Comparison of ENCODE assay signal across 2 cellular contexts in genomic region chr5:3789519-3790193, GRCh38.
TF ChIP-seq lines count a peak whose summit lies in the region.

No MANE protein-coding gene starts in this region.

TF ChIP-seq in H1, 55 proteins besides CTCF, POLR2A, EP300 and RAD21:
- no peak for TF ChIP-seq RFX5 (IDR thresholded peaks at IDR 0.05; ENCODE audit: borderline replicate concordance, low read depth, low read length)
- TF ChIP-seq, protein P1, sequence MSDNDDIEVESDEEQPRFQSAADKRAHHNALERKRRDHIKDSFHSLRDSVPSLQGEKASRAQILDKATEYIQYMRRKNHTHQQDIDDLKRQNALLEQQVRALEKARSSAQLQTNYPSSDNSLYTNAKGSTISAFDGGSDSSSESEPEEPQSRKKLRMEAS (IDR thresholded peaks at IDR 0.05): peak; percentile 20; the same call in 1 of the 2 replicates

TF ChIP-seq in HepG2, 621 proteins besides CTCF, POLR2A, EP300 and RAD21:
- TF ChIP-seq ZNF567 (CRISPR knock-in tag; IDR thresholded peaks at IDR 0.05; ENCODE audit: borderline replicate concordance): no peak
- TF ChIP-seq, protein P2, sequence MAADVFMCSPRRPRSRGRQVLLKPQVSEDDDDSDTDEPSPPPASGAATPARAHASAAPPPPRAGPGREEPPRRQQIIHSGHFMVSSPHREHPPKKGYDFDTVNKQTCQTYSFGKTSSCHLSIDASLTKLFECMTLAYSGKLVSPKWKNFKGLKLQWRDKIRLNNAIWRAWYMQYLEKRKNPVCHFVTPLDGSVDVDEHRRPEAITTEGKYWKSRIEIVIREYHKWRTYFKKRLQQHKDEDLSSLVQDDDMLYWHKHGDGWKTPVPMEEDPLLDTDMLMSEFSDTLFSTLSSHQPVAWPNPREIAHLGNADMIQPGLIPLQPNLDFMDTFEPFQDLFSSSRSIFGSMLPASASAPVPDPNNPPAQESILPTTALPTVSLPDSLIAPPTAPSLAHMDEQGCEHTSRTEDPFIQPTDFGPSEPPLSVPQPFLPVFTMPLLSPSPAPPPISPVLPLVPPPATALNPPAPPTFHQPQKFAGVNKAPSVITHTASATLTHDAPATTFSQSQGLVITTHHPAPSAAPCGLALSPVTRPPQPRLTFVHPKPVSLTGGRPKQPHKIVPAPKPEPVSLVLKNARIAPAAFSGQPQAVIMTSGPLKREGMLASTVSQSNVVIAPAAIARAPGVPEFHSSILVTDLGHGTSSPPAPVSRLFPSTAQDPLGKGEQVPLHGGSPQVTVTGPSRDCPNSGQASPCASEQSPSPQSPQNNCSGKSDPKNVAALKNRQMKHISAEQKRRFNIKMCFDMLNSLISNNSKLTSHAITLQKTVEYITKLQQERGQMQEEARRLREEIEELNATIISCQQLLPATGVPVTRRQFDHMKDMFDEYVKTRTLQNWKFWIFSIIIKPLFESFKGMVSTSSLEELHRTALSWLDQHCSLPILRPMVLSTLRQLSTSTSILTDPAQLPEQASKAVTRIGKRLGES (CRISPR knock-in tag; IDR thresholded peaks at IDR 0.05; ENCODE audit: borderline replicate concordance): no peak
- no peak for TF ChIP-seq RBM22 (optimal IDR thresholded peaks at IDR 0.05; ENCODE audit: low read length)
- no peak for TF ChIP-seq ZNF737 (CRISPR knock-in tag; IDR thresholded peaks at IDR 0.05; ENCODE audit: borderline replicate concordance)
- TF ChIP-seq, protein P3, sequence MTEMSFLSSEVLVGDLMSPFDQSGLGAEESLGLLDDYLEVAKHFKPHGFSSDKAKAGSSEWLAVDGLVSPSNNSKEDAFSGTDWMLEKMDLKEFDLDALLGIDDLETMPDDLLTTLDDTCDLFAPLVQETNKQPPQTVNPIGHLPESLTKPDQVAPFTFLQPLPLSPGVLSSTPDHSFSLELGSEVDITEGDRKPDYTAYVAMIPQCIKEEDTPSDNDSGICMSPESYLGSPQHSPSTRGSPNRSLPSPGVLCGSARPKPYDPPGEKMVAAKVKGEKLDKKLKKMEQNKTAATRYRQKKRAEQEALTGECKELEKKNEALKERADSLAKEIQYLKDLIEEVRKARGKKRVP (CRISPR knock-in tag; IDR thresholded peaks at IDR 0.05): no peak
- TF ChIP-seq ZNF224 (CRISPR knock-in tag; IDR thresholded peaks at IDR 0.05): no peak
- no peak for TF ChIP-seq JDP2 (CRISPR knock-in tag; IDR thresholded peaks at IDR 0.05; ENCODE audit: borderline replicate concordance)
- no peak for TF ChIP-seq SIX1 (CRISPR knock-in tag; IDR thresholded peaks at IDR 0.05; ENCODE audit: borderline replicate concordance)
- TF ChIP-seq NR1H2 (CRISPR knock-in tag; IDR thresholded peaks at IDR 0.05; ENCODE audit: borderline replicate concordance, low read depth): no peak
- no peak for TF ChIP-seq U2AF2 (IDR thresholded peaks at IDR 0.05; ENCODE audit: low read depth, low read length)
- TF ChIP-seq HNRNPL (IDR thresholded peaks at IDR 0.05; ENCODE audit: low read depth, low read length): no peak
TF ChIP-seq in HepG2: peak in this region for 0.
